Comparison of ENCODE assay signal across 12 cellular contexts in the genomic region with DNA sequence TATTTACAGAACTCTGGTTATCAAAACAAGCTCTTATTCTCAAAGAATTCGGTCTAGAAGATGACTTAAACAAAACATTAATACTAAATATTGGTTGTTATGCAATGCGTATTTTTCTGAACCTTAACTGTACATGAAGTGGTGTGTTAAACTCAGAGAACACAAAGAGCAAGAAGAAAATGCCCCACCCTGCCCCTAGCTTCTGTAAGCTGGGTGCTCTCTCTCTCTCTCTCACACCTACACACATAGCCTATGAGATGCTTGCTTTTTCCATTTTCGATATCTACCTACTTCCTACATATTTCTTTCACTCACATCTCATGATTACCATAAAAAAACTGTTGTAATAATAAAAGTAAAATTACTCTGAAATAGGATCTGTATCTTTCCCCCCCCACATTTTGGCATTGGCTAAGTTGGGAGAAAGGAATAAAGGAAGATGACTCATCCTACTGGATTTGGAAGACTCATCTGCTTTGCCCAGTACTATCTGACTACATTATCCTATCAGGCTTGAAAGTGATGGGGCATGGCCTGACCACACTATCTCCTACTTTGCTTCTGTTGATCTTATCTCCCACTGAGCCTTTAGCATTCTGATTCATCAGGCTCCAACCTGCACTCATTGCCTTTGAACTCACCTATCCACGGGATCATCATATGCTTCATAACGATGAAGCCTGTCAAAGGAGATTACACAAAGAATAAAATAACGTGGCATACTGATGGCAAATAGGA. TPM values are rescaled to one million over a fixed set of nuclear protein-coding genes. Genes with fewer than 3 reads are reported as not detected.
A peak's percentile ranks its signal among the peaks of the same experiment; 100 is the strongest.
DNase-seq lines count a peak whose midpoint lies in the region; ATAC-seq, FAIRE-seq and TF ChIP-seq lines count a peak whose summit lies in the region.
"Had no signal": no experiment of that assay in that cellular context is flagged by ENCODE, and none has a peak within 500 bp of the region (broad histone marks: within the 10 kb centered on the region; RNA-seq: fewer than 3 reads in every experiment).

No MANE protein-coding gene starts in this region.

- no peak for TF ChIP-seq POLR2A in H54 (IDR thresholded peaks at IDR 0.05; ENCODE audit: low read depth, low read length)

- no peak overlapping the region for H3K4me3 ChIP-seq in hepatocyte
- H3K4me3 ChIP-seq: left ventricle myocardium inferior had no signal

- H3K36me3 ChIP-seq in hepatocyte (replicated peaks; ENCODE audit: insufficient read depth, low read depth), result no peaks in the 10 kb centered on the region
- H3K36me3 ChIP-seq: left ventricle myocardium inferior had no signal

- CTCF ChIA-PET in HEK293T (lab: Yijun Ruan, JAX), result no interaction called here

- no peaks in the 10 kb centered on the region for H3K9me2 ChIP-seq in hepatocyte (replicated peaks; ENCODE audit: insufficient read depth)

- no peak for ATAC-seq in GM21528 (IDR thresholded peaks at IDR 0.05; ENCODE audit: low FRiP score, unreplicated experiment)

- no peaks in the 10 kb centered on the region for H3K9me3 ChIP-seq in hepatocyte (ENCODE audit: low read depth)

- POLR2A ChIA-PET in HEK293T (lab: Yijun Ruan, JAX), result no interaction called here

- H3K79me2 ChIP-seq in hepatocyte, result no peaks in the 10 kb centered on the region

- H3K4me2 ChIP-seq in hepatocyte, result no peak overlapping the region

- DNase-seq in AG08395 (ENCODE audit: low spot score) (peak; percentile 63), H54 (ENCODE audit: insufficient read length, low spot score) (peak; percentile 7), T1000 (lab: John Stamatoyannopoulos, UW) (peak; percentile 40), hepatocyte (ENCODE audit: low spot score) (no peak), NCI-H1436 treated with DMSO at 0.1 percent for 48 hours (lab: John Stamatoyannopoulos, UW) (no peak), HEK293T (ENCODE audit: extremely low spot score) (no peak), NCI-H510A treated with DMSO at 0.1 percent for 48 hours (lab: John Stamatoyannopoulos, UW) (no peak)
- DNase-seq: cortex of kidney, left ventricle myocardium inferior, NCI-H1930 had no signal

- H3K4me1 ChIP-seq in hepatocyte (ENCODE audit: insufficient read depth), result peaks cover 14% of the 10 kb centered on the region

- H4K20me1 ChIP-seq in hepatocyte (ENCODE audit: insufficient read depth, poor library complexity, severe bottlenecking), result no peaks in the 10 kb centered on the region

- 53% methylated on average over 6 of the region's 6 CpGs for WGBS in hepatocyte (ENCODE audit: low lambda C conversion rate, missing lambda C conversion rate)

- TF ChIP-seq CTCF in hepatocyte (IDR thresholded peaks at IDR 0.05; ENCODE audit: poor library complexity), result no peak

- FAIRE-seq in H54 (lab: Jason Lieb, UNC), result peak; percentile 73

- H2AFZ ChIP-seq in hepatocyte, result no peak overlapping the region

- H3K27me3 ChIP-seq in hepatocyte, result no peaks in the 10 kb centered on the region

- peak overlapping the region; percentile 56 for H3K27ac ChIP-seq in hepatocyte
- H3K27ac ChIP-seq: left ventricle myocardium inferior had no signal

TF ChIP-seq in HEK293T, 16 proteins besides CTCF, POLR2A, EP300 and RAD21:
- TF ChIP-seq BHLHE40 (IDR thresholded peaks at IDR 0.05; ENCODE audit: borderline replicate concordance) (no peak), L3MBTL2 (conservative IDR thresholded peaks at IDR 0.05) (no peak), FOXA1 (IDR thresholded peaks at IDR 0.05) (no peak), FOXM1 (IDR thresholded peaks at IDR 0.05; ENCODE audit: borderline replicate concordance) (no peak), HDGF (IDR thresholded peaks at IDR 0.05; ENCODE audit: borderline replicate concordance) (no peak), LEF1 (IDR thresholded peaks at IDR 0.05; ENCODE audit: borderline replicate concordance) (no peak), ELF4 (IDR thresholded peaks at IDR 0.05) (no peak), NFRKB (IDR thresholded peaks at IDR 0.05) (no peak), SUZ12 (IDR thresholded peaks at IDR 0.05) (no peak), ARNT (IDR thresholded peaks at IDR 0.05) (no peak), SP1 (IDR thresholded peaks at IDR 0.05) (no peak), TARDBP (IDR thresholded peaks at IDR 0.05) (no peak), FOXK2 (IDR thresholded peaks at IDR 0.05) (no peak), ZNF384 (IDR thresholded peaks at IDR 0.05) (no peak), CTBP1 (IDR thresholded peaks at IDR 0.05; ENCODE audit: borderline replicate concordance) (no peak)
- TF ChIP-seq, protein P1, sequence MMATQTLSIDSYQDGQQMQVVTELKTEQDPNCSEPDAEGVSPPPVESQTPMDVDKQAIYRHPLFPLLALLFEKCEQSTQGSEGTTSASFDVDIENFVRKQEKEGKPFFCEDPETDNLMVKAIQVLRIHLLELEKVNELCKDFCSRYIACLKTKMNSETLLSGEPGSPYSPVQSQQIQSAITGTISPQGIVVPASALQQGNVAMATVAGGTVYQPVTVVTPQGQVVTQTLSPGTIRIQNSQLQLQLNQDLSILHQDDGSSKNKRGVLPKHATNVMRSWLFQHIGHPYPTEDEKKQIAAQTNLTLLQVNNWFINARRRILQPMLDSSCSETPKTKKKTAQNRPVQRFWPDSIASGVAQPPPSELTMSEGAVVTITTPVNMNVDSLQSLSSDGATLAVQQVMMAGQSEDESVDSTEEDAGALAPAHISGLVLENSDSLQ (IDR thresholded peaks at IDR 0.05), result no peak

RNA-seq across cellular contexts. Expression of a gene that starts 2.9 kb away (rescaled TPM):
- total RNA-seq in hepatocyte, result 3.4 and 3.5 TPM in 2 replicates
- 1.8 and 3.8 TPM in 2 replicates for polyA plus RNA-seq in hepatocyte

RNA-seq across cellular contexts. Expression of a gene that starts 3.0 kb away (rescaled TPM):
- total RNA-seq in hepatocyte, result 0.04 and 0.33 TPM in 2 replicates
- 0.42 TPM in 1 of 2 replicates, not detected in the other for polyA plus RNA-seq in hepatocyte

RNA-seq across cellular contexts. Expression of a gene that starts 56.3 kb away (rescaled TPM):
- 0.12 and 0.47 TPM in 2 replicates for total RNA-seq in hepatocyte
- 0.34 TPM in 1 of 2 replicates, not detected in the other for polyA plus RNA-seq in hepatocyte
- total RNA-seq: left ventricle myocardium inferior, subcutaneous adipose tissue had no signal

Comparison
In these comparisons a context has a peak if more than half of its experiments do, and no peak if none do; other contexts are left out.
1. DNase-seq: peak in AG08395 (single experiment), H54 (single experiment) and T1000 (single experiment); none in hepatocyte (single experiment), NCI-H1436 treated with DMSO at 0.1 percent for 48 hours (single experiment), HEK293T (single experiment) and NCI-H510A treated with DMSO at 0.1 percent for 48 hours (single experiment).